31 cellular contexts compared by ENCODE assay signal in genomic region chr3:155639462-155640055, GRCh38.
"Had no signal": no experiment of that assay in that cellular context is flagged by ENCODE, and none has a peak within 500 bp of the region (broad histone marks: within the 10 kb centered on the region; RNA-seq: fewer than 3 reads in every experiment).

No MANE protein-coding gene starts in this region.

- H3K4me1 Mint-ChIP-seq: activated CD4-positive, alpha-beta T cell treated with anti-CD3 and anti-CD28 coated beads, Interleukin-2, amount 10 ng/mL, durations not matched to agents 7 days and 5 days; activated CD8-positive, alpha-beta memory T cell treated with anti-CD3 and anti-CD28 coated beads, Interleukin-2, amount 10 ng/mL, durations not matched to agents 7 days and 5 days; activated naive CD8-positive, alpha-beta T cell treated with anti-CD3 and anti-CD28 coated beads for 36 hours; naive B cell; nephron progenitor cell; stimulated activated naive B cell treated with anti-CD40 and anti-IgM and Interleukin-4, amounts not matched to agents 10 μg/mL and 1 μg/mL and 100 μg/mL, for 72 hours had no signal

- H3K36me3 ChIP-seq: adrenal gland, cardiac muscle cell, colonic mucosa, gastrocnemius medialis, right atrium auricular region, stomach, thyroid gland, upper lobe of right lung had no signal

- H3K36me3 Mint-ChIP-seq: activated CD8-positive, alpha-beta memory T cell treated with anti-CD3 and anti-CD28 coated beads, Interleukin-2, amount 10 ng/mL, durations not matched to agents 7 days and 5 days; activated naive CD8-positive, alpha-beta T cell treated with anti-CD3 and anti-CD28 coated beads for 36 hours; brain; mesothelial cell of epicardium; naive B cell; stimulated activated naive B cell treated with anti-CD40 and anti-IgM and Interleukin-4, amounts not matched to agents 10 μg/mL and 1 μg/mL and 100 μg/mL, for 72 hours had no signal

- H3K27ac Mint-ChIP-seq: activated CD4-positive, alpha-beta T cell treated with anti-CD3 and anti-CD28 coated beads, Interleukin-2, amount 10 ng/mL, durations not matched to agents 7 days and 5 days; activated CD8-positive, alpha-beta memory T cell treated with anti-CD3 and anti-CD28 coated beads, Interleukin-2, amount 10 ng/mL, durations not matched to agents 7 days and 5 days; activated CD8-positive, alpha-beta T cell treated with anti-CD3 and anti-CD28 coated beads for 36 hours; activated naive CD4-positive, alpha-beta T cell treated with anti-CD3 and anti-CD28 coated beads for 36 hours; activated naive CD8-positive, alpha-beta T cell treated with anti-CD3 and anti-CD28 coated beads for 36 hours; activated T-cell treated with anti-CD3 and anti-CD28 coated beads, Interleukin-2, amount 50 U/mL, for 72 hours; brain; mesothelial cell of epicardium; naive B cell; nephron progenitor cell; stimulated activated naive B cell treated with anti-CD40 and anti-IgM and Interleukin-4, amounts not matched to agents 10 μg/mL and 1 μg/mL and 100 μg/mL, for 72 hours; T-helper 1 cell treated with Interleukin-12 subunit alpha and Interleukin-12 subunit beta and Interleukin-4 antibody, amounts not matched to agents 30 μg/mL and 1 μg/mL, for 36 hours had no signal

- H3K27me3 Mint-ChIP-seq: activated CD4-positive, alpha-beta T cell treated with anti-CD3 and anti-CD28 coated beads, Interleukin-2, amount 10 ng/mL, durations not matched to agents 7 days and 5 days; activated CD8-positive, alpha-beta T cell treated with anti-CD3 and anti-CD28 coated beads for 36 hours; brain; naive B cell; stimulated activated naive B cell treated with anti-CD40 and anti-IgM and Interleukin-4, amounts not matched to agents 10 μg/mL and 1 μg/mL and 100 μg/mL, for 72 hours had no signal

- H3K79me2 ChIP-seq: hepatocyte had no signal

- H3K9me3 Mint-ChIP-seq: activated CD4-positive, alpha-beta T cell treated with anti-CD3 and anti-CD28 coated beads, Interleukin-2, amount 10 ng/mL, durations not matched to agents 7 days and 5 days; activated CD8-positive, alpha-beta T cell treated with anti-CD3 and anti-CD28 coated beads for 36 hours; activated naive CD4-positive, alpha-beta T cell treated with anti-CD3 and anti-CD28 coated beads for 36 hours; activated naive CD8-positive, alpha-beta T cell treated with anti-CD3 and anti-CD28 coated beads for 36 hours; activated T-cell treated with anti-CD3 and anti-CD28 coated beads, Interleukin-2, amount 50 U/mL, for 72 hours; mesothelial cell of epicardium; naive B cell; nephron progenitor cell; stimulated activated naive B cell treated with anti-CD40 and anti-IgM and Interleukin-4, amounts not matched to agents 10 μg/mL and 1 μg/mL and 100 μg/mL, for 72 hours; T-helper 1 cell treated with Interleukin-12 subunit alpha and Interleukin-12 subunit beta and Interleukin-4 antibody, amounts not matched to agents 30 μg/mL and 1 μg/mL, for 36 hours had no signal

- H3K4me2 ChIP-seq: hepatocyte, smooth muscle cell had no signal

- H3K27me3 ChIP-seq: adrenal gland, cardiac muscle cell, colonic mucosa, gastrocnemius medialis, hepatocyte, right atrium auricular region, stomach, thyroid gland, upper lobe of right lung had no signal

- H3K4me1 ChIP-seq: adrenal gland, colonic mucosa, gastrocnemius medialis, right atrium auricular region, upper lobe of right lung had no signal

- H2AFZ ChIP-seq: hepatocyte had no signal

- H3K4me3 Mint-ChIP-seq: activated CD4-positive, alpha-beta T cell treated with anti-CD3 and anti-CD28 coated beads, Interleukin-2, amount 10 ng/mL, durations not matched to agents 7 days and 5 days; activated CD8-positive, alpha-beta memory T cell treated with anti-CD3 and anti-CD28 coated beads, Interleukin-2, amount 10 ng/mL, durations not matched to agents 7 days and 5 days; activated CD8-positive, alpha-beta T cell treated with anti-CD3 and anti-CD28 coated beads for 36 hours; activated naive CD4-positive, alpha-beta T cell treated with anti-CD3 and anti-CD28 coated beads for 36 hours; activated naive CD8-positive, alpha-beta T cell treated with anti-CD3 and anti-CD28 coated beads for 36 hours; activated T-cell treated with anti-CD3 and anti-CD28 coated beads, Interleukin-2, amount 50 U/mL, for 72 hours; brain; mesothelial cell of epicardium; naive B cell; nephron progenitor cell; stimulated activated naive B cell treated with anti-CD40 and anti-IgM and Interleukin-4, amounts not matched to agents 10 μg/mL and 1 μg/mL and 100 μg/mL, for 72 hours; T-helper 1 cell treated with Interleukin-12 subunit alpha and Interleukin-12 subunit beta and Interleukin-4 antibody, amounts not matched to agents 30 μg/mL and 1 μg/mL, for 36 hours had no signal

- H3K9me3 ChIP-seq: adrenal gland, colonic mucosa, gastrocnemius medialis, right atrium auricular region, stomach, thyroid gland, upper lobe of right lung had no signal

- H3K4me3 ChIP-seq: adrenal gland, cardiac muscle cell, colonic mucosa, gastrocnemius medialis, hepatocyte, right atrium auricular region, smooth muscle cell, stomach, thyroid gland, upper lobe of right lung had no signal

- DNase-seq: activated CD4-positive, alpha-beta T cell treated with anti-CD3 and anti-CD28 coated beads for 1 hour; activated CD4-positive, alpha-beta T cell treated with anti-CD3 and anti-CD28 coated beads, Interleukin-2, amount 10 ng/mL, durations not matched to agents 7 days and 5 days; activated CD8-positive, alpha-beta memory T cell treated with anti-CD3 and anti-CD28 coated beads, Interleukin-2, amount 10 ng/mL, durations not matched to agents 7 days and 5 days; activated CD8-positive, alpha-beta T cell treated with anti-CD3 and anti-CD28 coated beads for 36 hours; activated effector memory CD4-positive, alpha-beta T cell treated with anti-CD3 and anti-CD28 coated beads, Interleukin-2, amount 50 U/mL, for 16 hours; activated naive CD4-positive, alpha-beta T cell treated with anti-CD3 and anti-CD28 coated beads for 36 hours; activated naive CD8-positive, alpha-beta T cell treated with anti-CD3 and anti-CD28 coated beads for 36 hours; activated T-cell treated with anti-CD3 and anti-CD28 coated beads, Interleukin-2, amount 50 U/mL, for 72 hours; aorta; cerebellar nuclear complex; colonic mucosa; effector CD8-positive, alpha-beta T cell; gastrocnemius medialis; mammary epithelial cell; naive B cell; nephron progenitor cell; nucleus accumbens; stimulated activated CD4-positive, alpha-beta T cell treated with anti-CD3 and anti-CD28 coated beads, Interleukin-1b, Interleukin-23, amount 100 ng/mL, for 48 hours; stimulated activated naive B cell treated with anti-CD40 and anti-IgM and Interleukin-4, amounts not matched to agents 10 μg/mL and 1 μg/mL and 100 μg/mL, for 72 hours; stomach; T1000; thyroid gland; upper lobe of right lung had no signal

- H3K27ac ChIP-seq: adrenal gland, cardiac muscle cell, colonic mucosa, gastrocnemius medialis, hepatocyte, right atrium auricular region, stomach, thyroid gland, upper lobe of right lung had no signal
